In genomic region chr9:37485389-37486255, GRCh38 we compare ENCODE assay signal across 8 cellular contexts. TPM values are rescaled to one million over a fixed set of nuclear protein-coding genes. Genes with fewer than 3 reads are reported as not detected.
DNase-seq lines count a peak whose midpoint lies in the region; ATAC-seq, FAIRE-seq and TF ChIP-seq lines count a peak whose summit lies in the region.

TSS of gene POLR1E (plus strand) at chr9:37485948. CDS start at chr9:37486048, 100 bp downstream.

- peak within 1 kb of the TSS; percentile 64 for H2BK120ac ChIP-seq in trophoblast cell (ENCODE audit: insufficient read depth, low read length, poor library complexity)

- H3K4me2 ChIP-seq in trophoblast cell (ENCODE audit: low read length) = peak within 1 kb of the TSS; percentile 95

- H2AK5ac ChIP-seq in trophoblast cell (ENCODE audit: low read length) = no peak within 1 kb of the TSS

- H3K27ac ChIP-seq in cardiac muscle cell = peak within 1 kb of the TSS; percentile 2
- H3K27ac ChIP-seq in trophoblast cell (ENCODE audit: low read depth, low read length) = no peak within 1 kb of the TSS
- H3K27ac ChIP-seq in tibial nerve = peak within 1 kb of the TSS; percentile 47 to 93 (median 85)

- H3K4me3 ChIP-seq in cardiac muscle cell = peak within 1 kb of the TSS; percentile 55
- H3K4me3 ChIP-seq in trophoblast cell (ENCODE audit: low read depth, low read length) = peak within 1 kb of the TSS; percentile 87
- peak within 1 kb of the TSS; percentile 63 to 91 (median 84) for H3K4me3 ChIP-seq in tibial nerve

- peak within 1 kb of the TSS; percentile 90 for H3K4me3 Mint-ChIP-seq in activated naive CD8-positive, alpha-beta T cell treated with anti-CD3 and anti-CD28 coated beads, Interleukin-2, amount 50 U/mL, for 24 hours

- peak; percentile 89 for TF ChIP-seq POLR2A in GM12891 (IDR thresholded peaks at IDR 0.05; ENCODE audit: low read depth, low read length)
- TF ChIP-seq POLR2A in tibial nerve (IDR thresholded peaks at IDR 0.05) = peak; percentile 65 to 80

- peak within 1 kb of the TSS; percentile 94 for H3K9ac ChIP-seq in trophoblast cell (ENCODE audit: low read length)

- H2AFZ ChIP-seq in trophoblast cell (ENCODE audit: insufficient read depth, low read length, poor library complexity) = peak within 1 kb of the TSS; percentile 81

- TF ChIP-seq EP300 in tibial nerve (IDR thresholded peaks at IDR 0.05) = peak in 1 of 2 donors; percentile 85

- peak; percentile 100 for FAIRE-seq in GM12891 (lab: Jason Lieb, UNC)

- H3K27me3 ChIP-seq in cardiac muscle cell (no peaks in the 10 kb centered on the region), trophoblast cell (ENCODE audit: insufficient read depth, low read length) (no peaks in the 10 kb centered on the region), tibial nerve (no peaks in the 10 kb centered on the region)

- peak within 1 kb of the TSS; percentile 77 for H3K18ac ChIP-seq in trophoblast cell (ENCODE audit: low read length)

- peak within 1 kb of the TSS; percentile 90 for H4K12ac ChIP-seq in trophoblast cell (ENCODE audit: low read depth, low read length)

- H4K91ac ChIP-seq in trophoblast cell (ENCODE audit: low read depth, low read length) = peak within 1 kb of the TSS; percentile 88

- peak within 1 kb of the TSS; percentile 65 for H3K4ac ChIP-seq in trophoblast cell (ENCODE audit: low read depth, low read length)

- no peaks in the 10 kb centered on the region for H3K9me3 Mint-ChIP-seq in activated naive CD8-positive, alpha-beta T cell treated with anti-CD3 and anti-CD28 coated beads, Interleukin-2, amount 50 U/mL, for 24 hours

- no peak for TF ChIP-seq CTCF in cardiac muscle cell (IDR thresholded peaks at IDR 0.05; ENCODE audit: low read depth, low read length)
- peak in 1 of 5 experiments; percentile 13 for TF ChIP-seq CTCF in tibial nerve (IDR thresholded peaks at IDR 0.05)

- H3K36me3 Mint-ChIP-seq in activated naive CD8-positive, alpha-beta T cell treated with anti-CD3 and anti-CD28 coated beads, Interleukin-2, amount 50 U/mL, for 24 hours (ENCODE audit: low read depth) = peaks cover 28% of the 10 kb centered on the region

- WGBS in trophoblast cell (ENCODE audit: extremely low coverage, insufficient coverage, insufficient read length) = no CpG with 5 or more reads among the region's 56 CpGs
- WGBS in tibial nerve, 2 donors = 5 to 6% methylated on average over 19 to 54 of the region's 56 CpGs

- peaks cover 8% of the 10 kb centered on the region for H3K79me1 ChIP-seq in trophoblast cell (ENCODE audit: low read length)

- peak within 1 kb of the TSS; percentile 86 for H3K27ac Mint-ChIP-seq in activated naive CD8-positive, alpha-beta T cell treated with anti-CD3 and anti-CD28 coated beads, Interleukin-2, amount 50 U/mL, for 24 hours

- H2BK5ac ChIP-seq in trophoblast cell (ENCODE audit: low read depth, low read length, poor library complexity) = peak within 1 kb of the TSS; percentile 7

- H4K8ac ChIP-seq in trophoblast cell (ENCODE audit: low read depth, low read length) = peak within 1 kb of the TSS; percentile 95

- H3K14ac ChIP-seq in trophoblast cell (ENCODE audit: low read length) = peak within 1 kb of the TSS; percentile 78

- H3K36me3 ChIP-seq in cardiac muscle cell = peaks cover 7% of the 10 kb centered on the region
- H3K36me3 ChIP-seq in trophoblast cell (ENCODE audit: control insufficient read depth in 1 of 2, insufficient read depth in 2 of 2, low read length in 2 of 2) = peaks cover 5 to 9% of the 10 kb centered on the region in 2 experiments
- H3K36me3 ChIP-seq in tibial nerve = peaks cover 0 to 28% (median 7%) of the 10 kb centered on the region in 3 donors

- peak; percentile 97 for ATAC-seq in HG02798 (IDR thresholded peaks at IDR 0.05; ENCODE audit: poor library complexity, unreplicated experiment)
- peak; percentile 96 for ATAC-seq in activated naive CD8-positive, alpha-beta T cell treated with anti-CD3 and anti-CD28 coated beads, Interleukin-2, amount 50 U/mL, for 24 hours

- H3K4me1 ChIP-seq in cardiac muscle cell (ENCODE audit: low read depth) (no peaks in the 10 kb centered on the region), trophoblast cell (ENCODE audit: control insufficient read depth in 1 of 2, insufficient read depth in 2 of 2, low read length in 2 of 2) (peaks cover 16% of the 10 kb centered on the region in 2 experiments), tibial nerve (peaks cover 0 to 32% (median 21%) of the 10 kb centered on the region in 4 donors)

- H3K23ac ChIP-seq in trophoblast cell (ENCODE audit: low read length) = no peak within 1 kb of the TSS

- H3K4me1 Mint-ChIP-seq in activated naive CD8-positive, alpha-beta T cell treated with anti-CD3 and anti-CD28 coated beads, Interleukin-2, amount 50 U/mL, for 24 hours = peaks cover 39% of the 10 kb centered on the region

- H3K9me3 ChIP-seq in cardiac muscle cell (ENCODE audit: low read depth) = no peaks in the 10 kb centered on the region
- H3K9me3 ChIP-seq in trophoblast cell (ENCODE audit: insufficient read depth, low read depth, low read length) = no peaks in the 10 kb centered on the region
- no peaks in the 10 kb centered on the region for H3K9me3 ChIP-seq in tibial nerve

- H2BK12ac ChIP-seq in trophoblast cell (ENCODE audit: low read length) = peak within 1 kb of the TSS; percentile 45

- DNase-seq in GM12891 (ENCODE audit: insufficient read length, low spot score) (peak; percentile 95), NCI-H1436 (lab: John Stamatoyannopoulos, UW) (peak; percentile 93), SW480 (ENCODE audit: low spot score) (peak; percentile 93), cardiac muscle cell (ENCODE audit: low read depth in 1 of 2, low spot score in 1 of 2) (peak; percentile 96 to 97), trophoblast cell (peak; percentile 97 to 99), tibial nerve (ENCODE audit: low spot score in 2 of 2) (peak; percentile 79 to 83)
- peak; percentile 97 for DNase-seq in activated naive CD8-positive, alpha-beta T cell treated with anti-CD3 and anti-CD28 coated beads, Interleukin-2, amount 50 U/mL, for 24 hours

- H3K27me3 Mint-ChIP-seq in activated naive CD8-positive, alpha-beta T cell treated with anti-CD3 and anti-CD28 coated beads, Interleukin-2, amount 50 U/mL, for 24 hours = peaks cover 6% of the 10 kb centered on the region

- H3K79me2 ChIP-seq in trophoblast cell (ENCODE audit: control insufficient read depth, insufficient read depth, low read length, poor library complexity) = peaks cover 5% of the 10 kb centered on the region

TF ChIP-seq in GM12891, 5 proteins besides CTCF, POLR2A, EP300 and RAD21:
- TF ChIP-seq PAX5 (IDR thresholded peaks at IDR 0.05; ENCODE audit: insufficient read depth, low read length, severe bottlenecking) (no peak), SPI1 (IDR thresholded peaks at IDR 0.05; ENCODE audit: low read depth, low read length) (no peak), POU2F2 (IDR thresholded peaks at IDR 0.05; ENCODE audit: low read depth, low read length) (no peak), POLR2AphosphoS5 (IDR thresholded peaks at IDR 0.05; ENCODE audit: low read depth, low read length) (peak; percentile 84), TAF1 (IDR thresholded peaks at IDR 0.05; ENCODE audit: low read depth, low read length) (peak; percentile 79)
TF ChIP-seq in GM12891: peak in this region for 2.

RNA-seq across cellular contexts. Expression of gene POLR1E, which starts in this region (rescaled TPM):
- polyA plus RNA-seq in GM12891 (2012; ENCODE audit: low read depth, missing spikeins) = 37.9 TPM
- total RNA-seq in cardiac muscle cell (15.1 and 18.2 TPM in 2 replicates), tibial nerve (10 to 100 TPM; 14.1 to 22.1 (median 16.4) TPM)
- polyA plus RNA-seq in cardiac muscle cell = 7.6 and 7.8 TPM in 2 replicates
- polyA plus RNA-seq in trophoblast cell (2013) = 11.7 and 13.0 TPM in 2 replicates
